In genomic region chr12:104275689-104276088, GRCh38 we compare ENCODE assay signal across 12 cellular contexts. TPM values are rescaled to one million over a fixed set of nuclear protein-coding genes. Genes with fewer than 3 reads are reported as not detected.
DNase-seq lines count a peak whose midpoint lies in the region; ATAC-seq, FAIRE-seq and TF ChIP-seq lines count a peak whose summit lies in the region.
"Had no signal": no experiment of that assay in that cellular context is flagged by ENCODE, and none has a peak within 500 bp of the region (broad histone marks: within the 10 kb centered on the region; RNA-seq: fewer than 3 reads in every experiment).

No MANE protein-coding gene starts in this region.

- H3K27ac ChIP-seq in HEK293 (ENCODE audit: extremely low read depth, low read depth, low read length) (no peak overlapping the region), PC-3 (ENCODE audit: low read length) (peak overlapping the region; percentile 99), mesenchymal stem cell (ENCODE audit: low read length, poor library complexity, severe bottlenecking) (no peak overlapping the region)
- H3K27ac ChIP-seq: vagina had no signal

- TF ChIP-seq CTCF in HEK293 (tag by site-specific recombination; IDR thresholded peaks at IDR 0.05) (no peak), PC-3 (conservative IDR thresholded peaks at IDR 0.05; ENCODE audit: low read depth, low read length) (0 out of 2 replicates have a peak, but pooled peaks have one; percentile 11), glutamatergic neuron (IDR thresholded peaks at IDR 0.05; ENCODE audit: partially characterized antibody, unreplicated experiment) (no peak)

- H3K79me1 ChIP-seq in mesenchymal stem cell (replicated peaks; ENCODE audit: low read length, poor library complexity, severe bottlenecking) = no peaks in the 10 kb centered on the region

- H3K4me2 ChIP-seq in PC-3 (ENCODE audit: low read length) (peak overlapping the region; percentile 91), mesenchymal stem cell (ENCODE audit: low read length, poor library complexity, severe bottlenecking) (no peak overlapping the region)

- H3K4me1 ChIP-seq in HEK293 (ENCODE audit: control insufficient read depth, insufficient read depth, low read length) (no peaks in the 10 kb centered on the region), PC-3 (ENCODE audit: insufficient read depth, low read length) (peaks cover 68% of the 10 kb centered on the region), mesenchymal stem cell (ENCODE audit: control insufficient read depth, insufficient read depth, low read depth, low read length) (peaks cover 2% of the 10 kb centered on the region)
- H3K4me1 ChIP-seq: vagina had no signal

- peak overlapping the region; percentile 61 for H2BK120ac ChIP-seq in mesenchymal stem cell (ENCODE audit: low read depth, low read length)

- intact Hi-C loops in PC-3 (cut with micrococcal nuclease) = loop anchor here (1.0 kb wide), 3 partner anchors 11 to 55 kb away; no protein-coding TSS in a partner anchor

- CTCF ChIA-PET in HEK293 (lab: Yijun Ruan, JAX) = interaction anchor here (0.6 kb wide), 1 partner anchor 62 kb away, joined by 4 read pairs; no protein-coding TSS in a partner anchor
- CTCF ChIA-PET in PC-3 (lab: Charles Lee) = interaction anchor here (0.8 to 1.7 kb wide), 3 partner anchors 11 to 56 kb away, joined by 3 to 8 read pairs (median 7); no protein-coding TSS in a partner anchor

- no peaks in the 10 kb centered on the region for H4K20me1 ChIP-seq in PC-3 (ENCODE audit: low read length)

- H2AFZ ChIP-seq in PC-3 (ENCODE audit: low read length) (0 out of 2 replicates have a peak overlapping the region, but pooled peaks have one; percentile 19), mesenchymal stem cell (ENCODE audit: low read depth, low read length) (no peak overlapping the region)

- POLR2A ChIA-PET in HEK293 (lab: Yijun Ruan, JAX) (interaction anchor here (1.1 kb wide), 1 partner anchor 11 kb away, joined by 4 read pairs; no protein-coding TSS in a partner anchor), PC-3 (lab: Charles Lee; ENCODE audit: unreplicated experiment) (interaction anchor here (0.5 to 3.1 kb wide), 5 partner anchors 11 to 56 kb away, joined by 3 to 51 read pairs (median 5); no protein-coding TSS in a partner anchor)

- H4K8ac ChIP-seq in mesenchymal stem cell (ENCODE audit: low read length) = peak overlapping the region; percentile 60

- H3K36me3 ChIP-seq in HEK293 (ENCODE audit: control insufficient read depth in 2 of 2, insufficient read depth in 1 of 2, low read length in 2 of 2) = no peaks in the 10 kb centered on the region
- no peaks in the 10 kb centered on the region for H3K36me3 ChIP-seq in PC-3 (ENCODE audit: low read depth, low read length)
- H3K36me3 ChIP-seq in mesenchymal stem cell (ENCODE audit: control insufficient read depth in 1 of 2, insufficient read depth in 2 of 2, low read depth in 1 of 2, low read length in 2 of 2) = no peaks in the 10 kb centered on the region
- H3K36me3 ChIP-seq: vagina had no signal

- H3K9me3 ChIP-seq in HEK293 (ENCODE audit: control insufficient read depth, insufficient read depth, low read depth, low read length) = no peaks in the 10 kb centered on the region
- H3K9me3 ChIP-seq in PC-3 (ENCODE audit: low read length) = no peaks in the 10 kb centered on the region
- H3K9me3 ChIP-seq in mesenchymal stem cell (ENCODE audit: control insufficient read depth, low read length) = no peaks in the 10 kb centered on the region
- H3K9me3 ChIP-seq: vagina had no signal

- DNase-seq in DMS153 (lab: John Stamatoyannopoulos, UW) = peak; percentile 56
- peak; percentile 95 for DNase-seq in PC-3
- DNase-seq in mesenchymal stem cell = no peak
- no peak for DNase-seq in glutamatergic neuron
- no peak for DNase-seq in NCI-H774 (lab: John Stamatoyannopoulos, UW)
- no peak for DNase-seq in GM19239 (ENCODE audit: insufficient read length, low spot score)
- DNase-seq: activated CD8-positive, alpha-beta memory T cell treated with anti-CD3 and anti-CD28 coated beads, Interleukin-2, amount 50 U/mL, for 4 hours; central memory CD4-positive, alpha-beta T cell; stimulated activated CD4-positive, alpha-beta T cell treated with anti-CD3 and anti-CD28 coated beads, Interleukin-4, amount 100 ng/mL, for 4 hours had no signal

- BruUV-seq in PC-3 (replicated peaks; lab: Mats Ljungman, UMichigan) = no TSS peak

- no peak overlapping the region for H3K23ac ChIP-seq in mesenchymal stem cell (ENCODE audit: low read length in 2 of 2)

- no peak for FAIRE-seq in GM19239 (lab: Jason Lieb, UNC)

- H3K9me2 ChIP-seq in PC-3 (replicated peaks; ENCODE audit: low read length) = no peaks in the 10 kb centered on the region

- no peak overlapping the region for H2BK12ac ChIP-seq in mesenchymal stem cell (ENCODE audit: low read length in 2 of 2)

- H4K91ac ChIP-seq in mesenchymal stem cell (ENCODE audit: low read length) = no peak overlapping the region

- H3K9ac ChIP-seq in PC-3 (ENCODE audit: low read length) (peak overlapping the region; percentile 92), mesenchymal stem cell (ENCODE audit: low read length) (no peak overlapping the region)

- H3K4ac ChIP-seq in mesenchymal stem cell (ENCODE audit: low read depth in 1 of 2, low read length in 2 of 2) = no peak overlapping the region

- H3K4me1 Mint-ChIP-seq in glutamatergic neuron (ENCODE audit: low read depth, unreplicated experiment) = no peaks in the 10 kb centered on the region

- H3K27ac Mint-ChIP-seq in glutamatergic neuron (ENCODE audit: unreplicated experiment) = no peak overlapping the region
- H3K27ac Mint-ChIP-seq: progenitor cell of endocrine pancreas had no signal

- H3K4me3 ChIP-seq in HEK293 (ENCODE audit: low read depth, low read length) = no peak overlapping the region
- peak overlapping the region; percentile 64 for H3K4me3 ChIP-seq in PC-3 (ENCODE audit: low read length)
- H3K4me3 ChIP-seq in mesenchymal stem cell (ENCODE audit: insufficient read depth in 1 of 2, low read depth in 1 of 2, low read length in 2 of 2) = no peak overlapping the region
- H3K4me3 ChIP-seq: vagina had no signal

- WGBS in mesenchymal stem cell = 83% methylated on average over 4 of the region's 5 CpGs

- no peak overlapping the region for H3K18ac ChIP-seq in mesenchymal stem cell (ENCODE audit: low read depth in 1 of 2, low read length in 2 of 2)

- H3K27me3 Mint-ChIP-seq in glutamatergic neuron (ENCODE audit: unreplicated experiment) = peaks cover 4% of the 10 kb centered on the region
- H3K27me3 Mint-ChIP-seq: progenitor cell of endocrine pancreas had no signal

- no peak overlapping the region for H2BK5ac ChIP-seq in mesenchymal stem cell (ENCODE audit: low read depth, low read length, poor library complexity, severe bottlenecking)

- no peaks in the 10 kb centered on the region for H3K27me3 ChIP-seq in PC-3 (ENCODE audit: low read length)
- no peaks in the 10 kb centered on the region for H3K27me3 ChIP-seq in mesenchymal stem cell (ENCODE audit: control insufficient read depth in 1 of 2, insufficient read depth in 1 of 2, low read length in 2 of 2)
- H3K27me3 ChIP-seq: vagina had no signal

- peaks cover 11% of the 10 kb centered on the region for H3K79me2 ChIP-seq in PC-3 (ENCODE audit: low read length)

- peaks cover 18% of the 10 kb centered on the region for H3F3A ChIP-seq in PC-3 (ENCODE audit: low read length, unreplicated experiment)

- H2BK15ac ChIP-seq in mesenchymal stem cell (ENCODE audit: low read depth, poor library complexity, severe bottlenecking) = no peak overlapping the region

- peak; percentile 53 for ATAC-seq in PC-3

- peaks cover 4% of the 10 kb centered on the region for H3K9me3 Mint-ChIP-seq in glutamatergic neuron (ENCODE audit: unreplicated experiment)

- no peak overlapping the region for H3K4me3 Mint-ChIP-seq in glutamatergic neuron (ENCODE audit: unreplicated experiment)

- no peaks in the 10 kb centered on the region for H3K36me3 Mint-ChIP-seq in glutamatergic neuron (ENCODE audit: unreplicated experiment)

- H2AK5ac ChIP-seq in mesenchymal stem cell (ENCODE audit: low read length, severe bottlenecking) = no peak overlapping the region

- H3K14ac ChIP-seq in mesenchymal stem cell (ENCODE audit: low read length in 2 of 2) = no peak overlapping the region

TF ChIP-seq in HEK293, 187 proteins besides CTCF, POLR2A, EP300 and RAD21:
- TF ChIP-seq ZFP69B (tag by site-specific recombination; IDR thresholded peaks at IDR 0.05) (no peak), ZNF830 (tag by site-specific recombination; IDR thresholded peaks at IDR 0.05; ENCODE audit: low read depth) (no peak), ZNF629 (tag by site-specific recombination; IDR thresholded peaks at IDR 0.05) (0 out of 2 replicates have a peak, but pooled peaks have one; percentile 15), ZBTB7A (tag by site-specific recombination; IDR thresholded peaks at IDR 0.05; ENCODE audit: low read depth) (no peak), BCL11A (tag by site-specific recombination; IDR thresholded peaks at IDR 0.05; ENCODE audit: low read depth) (no peak)
- TF ChIP-seq, protein P1, sequence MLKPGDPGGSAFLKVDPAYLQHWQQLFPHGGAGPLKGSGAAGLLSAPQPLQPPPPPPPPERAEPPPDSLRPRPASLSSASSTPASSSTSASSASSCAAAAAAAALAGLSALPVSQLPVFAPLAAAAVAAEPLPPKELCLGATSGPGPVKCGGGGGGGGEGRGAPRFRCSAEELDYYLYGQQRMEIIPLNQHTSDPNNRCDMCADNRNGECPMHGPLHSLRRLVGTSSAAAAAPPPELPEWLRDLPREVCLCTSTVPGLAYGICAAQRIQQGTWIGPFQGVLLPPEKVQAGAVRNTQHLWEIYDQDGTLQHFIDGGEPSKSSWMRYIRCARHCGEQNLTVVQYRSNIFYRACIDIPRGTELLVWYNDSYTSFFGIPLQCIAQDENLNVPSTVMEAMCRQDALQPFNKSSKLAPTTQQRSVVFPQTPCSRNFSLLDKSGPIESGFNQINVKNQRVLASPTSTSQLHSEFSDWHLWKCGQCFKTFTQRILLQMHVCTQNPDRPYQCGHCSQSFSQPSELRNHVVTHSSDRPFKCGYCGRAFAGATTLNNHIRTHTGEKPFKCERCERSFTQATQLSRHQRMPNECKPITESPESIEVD (tag by site-specific recombination; IDR thresholded peaks at IDR 0.05) = peak; percentile 19; the same call in 1 of the 2 replicates
- TF ChIP-seq, protein P2, sequence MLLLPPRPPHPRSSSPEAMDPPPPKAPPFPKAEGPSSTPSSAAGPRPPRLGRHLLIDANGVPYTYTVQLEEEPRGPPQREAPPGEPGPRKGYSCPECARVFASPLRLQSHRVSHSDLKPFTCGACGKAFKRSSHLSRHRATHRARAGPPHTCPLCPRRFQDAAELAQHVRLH (tag by site-specific recombination; IDR thresholded peaks at IDR 0.05) = 0 out of 2 replicates have a peak, but pooled peaks have one; percentile 7

RNA-seq across cellular contexts. Expression of gene EID3, which starts 27.9 kb away (rescaled TPM):
- total RNA-seq in PC-3 (2014; rRNA removed) (9.8 and 12.0 TPM in 2 replicates), glutamatergic neuron (ENCODE audit: unreplicated experiment) (3.7 TPM)
- 0.50 TPM for polyA plus RNA-seq in mesenchymal stem cell (2013, experiment 1 of 2)
- 0.51 TPM for polyA plus RNA-seq in mesenchymal stem cell (2013, experiment 2 of 2)

Comparison
In these comparisons a context has a peak if more than half of its experiments do, and no peak if none do; other contexts are left out.
1. DNase-seq: peak in DMS153 (single experiment) and PC-3 (single experiment); none in mesenchymal stem cell (single experiment), glutamatergic neuron (single experiment), NCI-H774 (single experiment) and GM19239 (single experiment).